In the genomic region with DNA sequence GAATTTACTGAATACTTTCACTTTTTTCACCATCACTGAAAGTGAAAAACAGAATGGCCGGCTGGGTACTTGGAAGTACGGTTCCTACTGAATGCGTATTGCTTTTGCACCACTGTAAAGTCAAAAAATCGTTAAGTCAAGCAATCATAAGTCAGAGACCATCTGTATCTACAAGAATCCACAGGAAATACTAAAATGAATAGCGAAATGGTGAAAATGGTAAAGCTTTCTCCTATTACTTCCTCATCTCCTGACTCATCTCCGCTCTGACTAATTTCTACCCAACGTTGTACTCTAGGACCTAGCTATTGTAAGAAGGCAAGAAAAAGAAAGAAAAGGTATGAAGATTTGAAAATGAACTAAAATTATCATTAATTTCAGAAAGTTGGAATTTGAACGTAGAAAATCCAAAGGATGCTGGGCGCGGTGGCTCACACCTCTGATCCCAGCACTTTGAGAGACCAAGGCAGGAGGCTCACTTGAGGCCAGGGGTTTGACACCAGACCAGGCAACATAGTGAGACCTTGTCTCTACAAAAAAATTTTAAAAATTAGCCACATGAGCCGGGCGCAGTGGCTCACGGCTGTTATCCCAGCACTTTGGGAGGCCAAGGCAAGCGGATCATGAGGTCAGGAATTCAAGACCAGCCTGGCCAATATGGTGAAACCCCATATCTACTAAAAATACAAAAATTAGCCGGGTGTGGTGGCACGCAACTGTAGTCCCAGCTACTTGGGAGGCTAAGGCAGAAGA, we compare ENCODE assay signal across 10 cellular contexts. TPM values are rescaled to one million over a fixed set of nuclear protein-coding genes. Genes with fewer than 3 reads are reported as not detected.
DNase-seq lines count a peak whose midpoint lies in the region; ATAC-seq and TF ChIP-seq lines count a peak whose summit lies in the region.
"Had no signal": no experiment of that assay in that cellular context is flagged by ENCODE, and none has a peak within 500 bp of the region (broad histone marks: within the 10 kb centered on the region; RNA-seq: fewer than 3 reads in every experiment).

No MANE protein-coding gene starts in this region.

- H3K9me2 ChIP-seq in GM23338 (ENCODE audit: insufficient read depth), result no peaks in the 10 kb centered on the region

- H3K27ac Mint-ChIP-seq in activated naive CD4-positive, alpha-beta T cell treated with anti-CD3 and anti-CD28 coated beads, Interleukin-2, amount 10 ng/mL, durations not matched to agents 7 days and 5 days, result peak overlapping the region; percentile 29
- H3K27ac Mint-ChIP-seq in stimulated activated naive CD8-positive, alpha-beta T cell treated with anti-CD3 and anti-CD28 coated beads, Interleukin-15, Interleukin-2, amounts not matched to agents 100 ng/mL and 50 ng/mL, for 24 hours, result peak overlapping the region; percentile 82
- H3K27ac Mint-ChIP-seq in GM23338, result no peak overlapping the region

- peaks cover 15% of the 10 kb centered on the region for H3K79me2 ChIP-seq in GM23338 (replicated peaks; ENCODE audit: insufficient read depth)

- H3K27ac ChIP-seq in brain microvascular endothelial cell (peak overlapping the region; percentile 98), GM23338 (ENCODE audit: low read depth) (no peak overlapping the region)

- ATAC-seq in GM23338, result no peak

- H3K9me3 Mint-ChIP-seq in activated naive CD4-positive, alpha-beta T cell treated with anti-CD3 and anti-CD28 coated beads, Interleukin-2, amount 10 ng/mL, durations not matched to agents 7 days and 5 days, result no peaks in the 10 kb centered on the region
- H3K9me3 Mint-ChIP-seq in stimulated activated naive CD8-positive, alpha-beta T cell treated with anti-CD3 and anti-CD28 coated beads, Interleukin-15, Interleukin-2, amounts not matched to agents 100 ng/mL and 50 ng/mL, for 24 hours, result no peaks in the 10 kb centered on the region
- no peaks in the 10 kb centered on the region for H3K9me3 Mint-ChIP-seq in GM23338

- H3K27me3 ChIP-seq in brain microvascular endothelial cell (replicated peaks) (no peaks in the 10 kb centered on the region), GM23338 (ENCODE audit: insufficient read depth) (peaks cover 7% of the 10 kb centered on the region)
- H3K27me3 ChIP-seq: BLaER1 had no signal

- no peak overlapping the region for H3K4me3 Mint-ChIP-seq in activated naive CD4-positive, alpha-beta T cell treated with anti-CD3 and anti-CD28 coated beads, Interleukin-2, amount 10 ng/mL, durations not matched to agents 7 days and 5 days
- H3K4me3 Mint-ChIP-seq in stimulated activated naive CD8-positive, alpha-beta T cell treated with anti-CD3 and anti-CD28 coated beads, Interleukin-15, Interleukin-2, amounts not matched to agents 100 ng/mL and 50 ng/mL, for 24 hours, result peak overlapping the region; percentile 41
- H3K4me3 Mint-ChIP-seq in GM23338, result no peak overlapping the region

- H4K20me1 ChIP-seq in GM23338 (replicated peaks; ENCODE audit: insufficient read depth), result 0 out of 2 replicates have a peak, but pooled peaks cover 4% of the 10 kb centered on the region
- H4K20me1 ChIP-seq: BLaER1 had no signal

- no peaks in the 10 kb centered on the region for H3K27me3 Mint-ChIP-seq in activated naive CD4-positive, alpha-beta T cell treated with anti-CD3 and anti-CD28 coated beads, Interleukin-2, amount 10 ng/mL, durations not matched to agents 7 days and 5 days
- no peaks in the 10 kb centered on the region for H3K27me3 Mint-ChIP-seq in stimulated activated naive CD8-positive, alpha-beta T cell treated with anti-CD3 and anti-CD28 coated beads, Interleukin-15, Interleukin-2, amounts not matched to agents 100 ng/mL and 50 ng/mL, for 24 hours
- H3K27me3 Mint-ChIP-seq in GM23338 (ENCODE audit: insufficient read depth, low read depth, poor library complexity), result peaks cover 18% of the 10 kb centered on the region

- TF ChIP-seq CTCF in brain microvascular endothelial cell (IDR thresholded peaks at IDR 0.05; ENCODE audit: low read depth, low read length, missing control alignments) (no peak), GM23338 (conservative IDR thresholded peaks at IDR 0.05; ENCODE audit: low read depth in 2 of 2) (no peak)

- H3K4me2 ChIP-seq in GM23338, result no peak overlapping the region

- no peak overlapping the region for H3K4me3 ChIP-seq in brain microvascular endothelial cell (ENCODE audit: low read depth, low read length)
- H3K4me3 ChIP-seq in GM23338, result no peak overlapping the region
- H3K4me3 ChIP-seq: BLaER1 had no signal

- H3K36me3 ChIP-seq in brain microvascular endothelial cell (replicated peaks), result no peaks in the 10 kb centered on the region
- no peaks in the 10 kb centered on the region for H3K36me3 ChIP-seq in GM23338 (ENCODE audit: insufficient read depth)
- H3K36me3 ChIP-seq: BLaER1 had no signal

- H3K4me1 Mint-ChIP-seq in activated naive CD4-positive, alpha-beta T cell treated with anti-CD3 and anti-CD28 coated beads, Interleukin-2, amount 10 ng/mL, durations not matched to agents 7 days and 5 days, result peaks cover 40% of the 10 kb centered on the region
- peaks cover 57% of the 10 kb centered on the region for H3K4me1 Mint-ChIP-seq in stimulated activated naive CD8-positive, alpha-beta T cell treated with anti-CD3 and anti-CD28 coated beads, Interleukin-15, Interleukin-2, amounts not matched to agents 100 ng/mL and 50 ng/mL, for 24 hours (ENCODE audit: low read depth)
- H3K4me1 Mint-ChIP-seq in GM23338, result peaks cover 19% of the 10 kb centered on the region

- CTCF ChIA-PET in activated naive CD4-positive, alpha-beta T cell treated with anti-CD3 and anti-CD28 coated beads, Interleukin-2, amount 10 ng/mL, durations not matched to agents 7 days and 5 days (lab: Charles Lee), result interaction anchor here (0.8 to 2.0 kb wide), 2 partner anchors 13 to 16 kb away, joined by 4 read pairs; no protein-coding TSS in a partner anchor

- H3F3A ChIP-seq in GM23338 (replicated peaks; ENCODE audit: low read depth), result peaks cover 5% of the 10 kb centered on the region; the same call in 1 of the 2 replicates

- H3K4me1 ChIP-seq in GM23338 (ENCODE audit: insufficient read depth), result peaks cover 5% of the 10 kb centered on the region; the same call in 1 of the 2 replicates

- H3K36me3 Mint-ChIP-seq in activated naive CD4-positive, alpha-beta T cell treated with anti-CD3 and anti-CD28 coated beads, Interleukin-2, amount 10 ng/mL, durations not matched to agents 7 days and 5 days, result no peaks in the 10 kb centered on the region
- H3K36me3 Mint-ChIP-seq in stimulated activated naive CD8-positive, alpha-beta T cell treated with anti-CD3 and anti-CD28 coated beads, Interleukin-15, Interleukin-2, amounts not matched to agents 100 ng/mL and 50 ng/mL, for 24 hours (ENCODE audit: low read depth), result peaks cover 5% of the 10 kb centered on the region
- no peaks in the 10 kb centered on the region for H3K36me3 Mint-ChIP-seq in GM23338 (ENCODE audit: low read depth)

- DNase-seq in activated naive CD4-positive, alpha-beta T cell treated with anti-CD3 and anti-CD28 coated beads, Interleukin-2, amount 10 ng/mL, durations not matched to agents 7 days and 5 days, result no peak
- DNase-seq in activated naive CD4-positive, alpha-beta T cell (lab: John Stamatoyannopoulos, UW), result no peak
- DNase-seq in NOMO-1 treated with DMSO at 0.1 percent for 48 hours (lab: John Stamatoyannopoulos, UW; ENCODE audit: unreplicated experiment) (peak; percentile 74), brain microvascular endothelial cell (peak; percentile 77), OCI-M1 (lab: John Stamatoyannopoulos, UW) (no peak), NCI-H69 (lab: John Stamatoyannopoulos, UW) (no peak), GM23338 (ENCODE audit: low spot score) (no peak)
- DNase-seq: NCI-H774 had no signal

- in situ Hi-C loops in brain microvascular endothelial cell (cut with HindIII; ENCODE audit: low pct_ligation_motif_present, low sequenced_read_pairs), result no loop called here

- H2AFZ ChIP-seq in GM23338, result no peak overlapping the region

TF ChIP-seq in GM23338, 12 proteins besides CTCF, POLR2A, EP300 and RAD21 (continues in another document):
- TF ChIP-seq EZH2 (IDR thresholded peaks at IDR 0.05; ENCODE audit: low read depth, unreplicated experiment) (no peak), JUNB (IDR thresholded peaks at IDR 0.05; ENCODE audit: unreplicated experiment) (no peak), NANOG (IDR thresholded peaks at IDR 0.05; ENCODE audit: borderline replicate concordance) (no peak), ZNF114 (CRISPR knock-in tag; IDR thresholded peaks at IDR 0.05) (no peak), STAT1 (IDR thresholded peaks at IDR 0.05; ENCODE audit: unreplicated experiment) (no peak), CREB1 (CRISPR knock-in tag; IDR thresholded peaks at IDR 0.05; ENCODE audit: low read depth) (no peak), ETS1 (IDR thresholded peaks at IDR 0.05) (no peak), ZNF331 (CRISPR knock-in tag; IDR thresholded peaks at IDR 0.05; ENCODE audit: low read depth) (no peak), POLR2AphosphoS5 (IDR thresholded peaks at IDR 0.05; ENCODE audit: low read depth) (no peak), EZH2phosphoT487 (IDR thresholded peaks at IDR 0.05; ENCODE audit: unreplicated experiment) (no peak)

RNA-seq across cellular contexts. Expression of gene CDCA4, which starts 5.3 kb away (rescaled TPM):
- 62.4 and 70.7 TPM in 2 replicates for total RNA-seq in GM23338 (2014; rRNA removed; shearing (Covaris generic))
- polyA plus RNA-seq in GM23338 (2016; fragmentation: Nextera tagmentation; extraction: Ambion mirVana), result 32.6 and 37.1 TPM in 2 replicates

RNA-seq across cellular contexts. Expression of gene GPR132, which starts 39.0 kb away (rescaled TPM):
- 0.14 TPM in 1 of 2 replicates, not detected in the other for total RNA-seq in GM23338 (2014; rRNA removed; shearing (Covaris generic))
- 0.09 TPM in 1 of 2 replicates, not detected in the other for polyA plus RNA-seq in GM23338 (2016; fragmentation: Nextera tagmentation; extraction: Ambion mirVana)

RNA-seq across cellular contexts. Expression of gene CLBA1, which starts 40.6 kb away (rescaled TPM):
- total RNA-seq in GM23338 (2014; rRNA removed; shearing (Covaris generic)), result 1.8 and 4.9 TPM in 2 replicates
- polyA plus RNA-seq in GM23338 (2016; fragmentation: Nextera tagmentation; extraction: Ambion mirVana), result 1.6 and 1.7 TPM in 2 replicates

RNA-seq across cellular contexts. Expression of gene AHNAK2, which starts 48.0 kb away (rescaled TPM):
- 2.6 TPM in 2 replicates for total RNA-seq in GM23338 (2014; rRNA removed; shearing (Covaris generic))
- 1.1 and 1.6 TPM in 2 replicates for polyA plus RNA-seq in GM23338 (2016; fragmentation: Nextera tagmentation; extraction: Ambion mirVana)

Comparison
In these comparisons a context has a peak if more than half of its experiments do, and no peak if none do; other contexts are left out.
1. DNase-seq: peak in NOMO-1 treated with DMSO at 0.1 percent for 48 hours (single experiment) and brain microvascular endothelial cell (single experiment); none in activated naive CD4-positive, alpha-beta T cell treated with anti-CD3 and anti-CD28 coated beads, Interleukin-2, amount 10 ng/mL, durations not matched to agents 7 days and 5 days (single experiment), activated naive CD4-positive, alpha-beta T cell (0 of 4), OCI-M1 (single experiment), NCI-H69 (single experiment) and GM23338 (single experiment).